24 cellular contexts compared by ENCODE assay signal in the genomic region with DNA sequence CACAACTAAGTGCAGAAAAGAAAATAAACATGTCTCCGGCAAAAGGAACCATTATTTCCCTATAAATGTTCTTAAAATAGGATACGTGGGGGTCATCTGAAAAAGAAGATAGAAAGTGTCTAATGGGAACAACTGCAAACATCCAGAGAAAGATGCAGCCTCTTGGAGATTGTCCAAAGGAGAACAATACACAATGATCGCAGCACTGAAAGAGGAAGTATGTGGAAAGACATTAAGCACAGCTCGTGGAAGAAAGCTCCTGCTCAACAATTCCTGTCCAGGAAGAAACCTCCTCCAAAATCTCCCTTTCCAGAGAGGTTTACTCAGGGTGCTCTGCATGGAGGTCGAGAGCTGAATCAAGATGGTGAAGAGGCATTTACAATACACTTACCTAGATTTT. TPM values are rescaled to one million over a fixed set of nuclear protein-coding genes. Genes with fewer than 3 reads are reported as not detected.
DNase-seq lines count a peak whose midpoint lies in the region; ATAC-seq and TF ChIP-seq lines count a peak whose summit lies in the region.
"Had no signal": no experiment of that assay in that cellular context is flagged by ENCODE, and none has a peak within 500 bp of the region (broad histone marks: within the 10 kb centered on the region; RNA-seq: fewer than 3 reads in every experiment).

No MANE protein-coding gene starts in this region.

- DNase-seq in SIG-M5 treated with dmso at 0.1 percent for 504 hours (lab: John Stamatoyannopoulos, UW; ENCODE audit: unreplicated experiment): peak; percentile 32
- DNase-seq in SIG-M5 (lab: John Stamatoyannopoulos, UW): no peak
- peak; percentile 61 for DNase-seq in OCI-M1 (lab: John Stamatoyannopoulos, UW)
- peak; percentile 2 for DNase-seq in epithelial cell of esophagus (ENCODE audit: low read depth)
- peak; percentile 71 for DNase-seq in superior temporal gyrus (ENCODE audit: extremely low spot score)
- no peak for DNase-seq in cerebellum (ENCODE audit: low spot score)
- DNase-seq: activated CD4-positive, alpha-beta memory T cell treated with anti-CD3 and anti-CD28 coated beads, Interleukin-2, amount 10 ng/mL, durations not matched to agents 7 days and 5 days; activated gamma-delta T cell; Calu3; colonic mucosa; endodermal cell; IMR-90; naive thymus-derived CD8-positive, alpha-beta T cell; NCI-H187 treated with DMSO at 0.1 percent for 48 hours; NCI-H345; NCI-H774; stimulated activated CD4-positive, alpha-beta T cell treated with anti-CD3 and anti-CD28 coated beads, Interleukin-4, amount 100 ng/mL, for 4 hours had no signal

- no peak for ATAC-seq in GM21825 (IDR thresholded peaks at IDR 0.05; ENCODE audit: unreplicated experiment)
- no peak for ATAC-seq in GM21737 (IDR thresholded peaks at IDR 0.05; ENCODE audit: unreplicated experiment)
- ATAC-seq: A549; naive thymus-derived CD8-positive, alpha-beta T cell had no signal

- no peak overlapping the region for H3K4me3 ChIP-seq in epithelial cell of esophagus (ENCODE audit: low read length)
- H3K4me3 ChIP-seq: A549, colonic mucosa, SJSA1, tibial nerve had no signal

- no peak for TF ChIP-seq CTCF in epithelial cell of esophagus (IDR thresholded peaks at IDR 0.05; ENCODE audit: insufficient read depth, low read depth, low read length, missing control alignments)

RNA-seq across cellular contexts. Expression of gene LALBA, which starts 2.5 kb away (rescaled TPM):
- not detected for total RNA-seq in cerebellum
- total RNA-seq: activated CD4-positive, alpha-beta memory T cell treated with anti-CD3 and anti-CD28 coated beads, Interleukin-2, amount 10 ng/mL, durations not matched to agents 7 days and 5 days; Calu3; colonic mucosa; endodermal cell; H1; IMR-90; naive thymus-derived CD8-positive, alpha-beta T cell; osteoblast; SJSA1; tibial nerve had no signal

RNA-seq across cellular contexts. Expression of gene OR8S1, which starts 46.9 kb away (rescaled TPM):
- total RNA-seq in cerebellum: not detected
- total RNA-seq: activated CD4-positive, alpha-beta memory T cell treated with anti-CD3 and anti-CD28 coated beads, Interleukin-2, amount 10 ng/mL, durations not matched to agents 7 days and 5 days; Calu3; colonic mucosa; endodermal cell; H1; IMR-90; naive thymus-derived CD8-positive, alpha-beta T cell; osteoblast; SJSA1 had no signal

Comparison
In these comparisons a context has a peak if more than half of its experiments do, and no peak if none do; other contexts are left out.
1. DNase-seq: peak in SIG-M5 treated with dmso at 0.1 percent for 504 hours (single experiment), OCI-M1 (single experiment), epithelial cell of esophagus (single experiment) and superior temporal gyrus (single experiment); none in SIG-M5 (single experiment) and cerebellum (single experiment).